In the genomic region with DNA sequence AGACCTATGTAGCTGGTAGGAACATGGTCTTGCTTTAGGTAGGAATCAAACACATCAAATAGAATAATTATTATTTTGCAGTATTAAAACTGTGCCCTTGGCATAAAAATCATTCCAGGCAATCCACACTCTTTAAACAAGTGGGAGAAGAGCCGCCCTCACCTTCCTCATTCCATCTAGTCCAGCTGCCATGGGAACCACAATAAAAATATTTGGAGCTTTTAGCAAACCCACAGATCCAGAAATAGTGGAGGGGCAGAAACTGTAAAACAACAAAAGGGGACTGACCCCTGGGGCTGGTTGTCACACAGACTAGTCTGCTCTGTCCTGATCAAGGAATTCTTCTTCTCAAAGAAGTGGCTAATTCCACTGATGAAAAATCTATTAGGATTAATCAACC, we compare ENCODE assay signal across 14 cellular contexts.
DNase-seq lines count a peak whose midpoint lies in the region; ATAC-seq and TF ChIP-seq lines count a peak whose summit lies in the region.
"Had no signal": no experiment of that assay in that cellular context is flagged by ENCODE, and none has a peak within 500 bp of the region (broad histone marks: within the 10 kb centered on the region; RNA-seq: fewer than 3 reads in every experiment).

No MANE protein-coding gene starts in this region.

- peak overlapping the region in 1 of 2 donors; percentile 54 for H3K4me3 Mint-ChIP-seq in activated T-cell treated with anti-CD3 and anti-CD28 coated beads, Interleukin-2, amount 50 U/mL, for 72 hours
- H3K4me3 Mint-ChIP-seq in endodermal cell = no peak overlapping the region

- ATAC-seq in activated T-cell treated with anti-CD3 and anti-CD28 coated beads, Interleukin-2, amount 50 U/mL, for 72 hours (replicated peaks in 1 of 2) = no peak
- ATAC-seq: PC-3 had no signal

- H3K4me3 ChIP-seq in SK-N-MC (no peak overlapping the region), endodermal cell (ENCODE audit: low read length) (no peak overlapping the region), smooth muscle cell (no peak overlapping the region), BE2C (ENCODE audit: low read depth, low read length) (no peak overlapping the region)
- H3K4me3 ChIP-seq: adrenal gland had no signal

- no peaks in the 10 kb centered on the region for H3K27me3 ChIP-seq in endodermal cell (ENCODE audit: control insufficient read depth, insufficient read depth, low read length, poor library complexity, severe bottlenecking)
- no peaks in the 10 kb centered on the region for H3K27me3 ChIP-seq in smooth muscle cell (ENCODE audit: low read depth)
- H3K27me3 ChIP-seq in BE2C = no peaks in the 10 kb centered on the region
- H3K27me3 ChIP-seq: adrenal gland had no signal

- peaks cover 31 to 73% of the 10 kb centered on the region in 2 donors for H3K36me3 Mint-ChIP-seq in activated T-cell treated with anti-CD3 and anti-CD28 coated beads, Interleukin-2, amount 50 U/mL, for 72 hours (ENCODE audit: insufficient read depth in 2 of 2)
- H3K36me3 Mint-ChIP-seq in endodermal cell (ENCODE audit: low read depth) = no peaks in the 10 kb centered on the region

- no peak for DNase-seq in activated T-cell treated with anti-CD3 and anti-CD28 coated beads, Interleukin-2, amount 50 U/mL, for 72 hours
- DNase-seq in activated T-cell treated with anti-CD3 and anti-CD28 coated beads for 4 hours = no peak
- no peak for DNase-seq in SK-N-MC (ENCODE audit: low read depth, low spot score)
- no peak for DNase-seq in endodermal cell
- DNase-seq in smooth muscle cell (lab: John Stamatoyannopoulos, UW; ENCODE audit: unreplicated experiment) = no peak
- no peak for DNase-seq in medulla oblongata (ENCODE audit: extremely low spot score)
- DNase-seq in BE2C = no peak
- no peak for DNase-seq in NCI-H774 (lab: John Stamatoyannopoulos, UW)
- DNase-seq: adrenal gland; cortex of kidney; DMS79 treated with DMSO at 0.1 percent for 48 hours; NCI-H1092; PC-3; stimulated activated CD4-positive, alpha-beta T cell treated with anti-CD3 and anti-CD28 coated beads, Interleukin-2, amount 100 ng/mL, for 24 hours had no signal

- H3K4me2 ChIP-seq in smooth muscle cell = peak overlapping the region; percentile 83

- H3K4me1 ChIP-seq in endodermal cell (ENCODE audit: control insufficient read depth, insufficient read depth, low read length) (no peaks in the 10 kb centered on the region), smooth muscle cell (ENCODE audit: low read depth) (peaks cover 20% of the 10 kb centered on the region), BE2C (peaks cover 9% of the 10 kb centered on the region)
- H3K4me1 ChIP-seq: adrenal gland had no signal

- peak overlapping the region; percentile 50 for H2AFZ ChIP-seq in smooth muscle cell (ENCODE audit: low read depth)

- no peaks in the 10 kb centered on the region for H3K9me3 Mint-ChIP-seq in activated T-cell treated with anti-CD3 and anti-CD28 coated beads, Interleukin-2, amount 50 U/mL, for 72 hours
- no peaks in the 10 kb centered on the region for H3K9me3 Mint-ChIP-seq in endodermal cell

- no peaks in the 10 kb centered on the region for H3K36me3 ChIP-seq in SK-N-MC (ENCODE audit: insufficient read depth, low read length)
- H3K36me3 ChIP-seq in endodermal cell (ENCODE audit: control insufficient read depth, insufficient read depth, low read length) = no peaks in the 10 kb centered on the region
- no peaks in the 10 kb centered on the region for H3K36me3 ChIP-seq in smooth muscle cell (ENCODE audit: low read depth)
- no peaks in the 10 kb centered on the region for H3K36me3 ChIP-seq in BE2C
- H3K36me3 ChIP-seq: adrenal gland had no signal

- no peak for TF ChIP-seq CTCF in endodermal cell (conservative IDR thresholded peaks at IDR 0.05)
- TF ChIP-seq CTCF in smooth muscle cell (IDR thresholded peaks at IDR 0.05; ENCODE audit: borderline replicate concordance, insufficient read depth, poor library complexity, severe bottlenecking) = no peak
- no peak for TF ChIP-seq CTCF in BE2C (IDR thresholded peaks at IDR 0.05; ENCODE audit: low read depth, low read length)

- H3K9ac ChIP-seq in SK-N-MC (ENCODE audit: insufficient read length) (peak overlapping the region; percentile 5), endodermal cell (ENCODE audit: extremely low read depth, low read length, poor library complexity, severe bottlenecking) (no peak overlapping the region), smooth muscle cell (ENCODE audit: low read depth) (peak overlapping the region; percentile 36)

- no peaks in the 10 kb centered on the region for H3K9me3 ChIP-seq in SK-N-MC (ENCODE audit: low read depth, low read length)
- no peaks in the 10 kb centered on the region for H3K9me3 ChIP-seq in endodermal cell (ENCODE audit: control insufficient read depth, low read length)
- no peaks in the 10 kb centered on the region for H3K9me3 ChIP-seq in smooth muscle cell (replicated peaks; ENCODE audit: low read depth)
- H3K9me3 ChIP-seq in BE2C = no peaks in the 10 kb centered on the region
- H3K9me3 ChIP-seq: adrenal gland had no signal

- no peaks in the 10 kb centered on the region for H3F3A ChIP-seq in smooth muscle cell (ENCODE audit: low read depth)

- H3K27me3 Mint-ChIP-seq in activated T-cell treated with anti-CD3 and anti-CD28 coated beads, Interleukin-2, amount 50 U/mL, for 72 hours (ENCODE audit: low read depth) = no peaks in the 10 kb centered on the region
- H3K27me3 Mint-ChIP-seq in endodermal cell (ENCODE audit: insufficient read depth) = no peaks in the 10 kb centered on the region

- no peaks in the 10 kb centered on the region for H3K79me2 ChIP-seq in smooth muscle cell (ENCODE audit: low read depth)

- no peaks in the 10 kb centered on the region for H4K20me1 ChIP-seq in smooth muscle cell (ENCODE audit: low read depth)

- peaks cover 94% of the 10 kb centered on the region for H3K4me1 Mint-ChIP-seq in activated T-cell treated with anti-CD3 and anti-CD28 coated beads, Interleukin-2, amount 50 U/mL, for 72 hours (ENCODE audit: low read depth)
- H3K4me1 Mint-ChIP-seq in endodermal cell = peaks cover 29% of the 10 kb centered on the region

- 0 out of 2 replicates have a peak overlapping the region, but pooled peaks have one; percentile 22 for H3K27ac ChIP-seq in SK-N-MC
- H3K27ac ChIP-seq in endodermal cell (ENCODE audit: low read depth, low read length) = peak overlapping the region; percentile 19
- no peak overlapping the region for H3K27ac ChIP-seq in smooth muscle cell (ENCODE audit: low read depth)
- H3K27ac ChIP-seq: adrenal gland had no signal

- H3K27ac Mint-ChIP-seq in activated T-cell treated with anti-CD3 and anti-CD28 coated beads, Interleukin-2, amount 50 U/mL, for 72 hours = peak overlapping the region; percentile 58
- no peak overlapping the region for H3K27ac Mint-ChIP-seq in endodermal cell

- 67% methylated on average over 1 of the region's 1 CpG; no CpG with 5 or more reads in 1 of the 2 experiments for whole genome bisulfite sequencing in endodermal cell (ENCODE audit: insufficient coverage in 1 of 2, insufficient read length in 1 of 2), 2 experiments
- 42% methylated on average over 1 of the region's 1 CpG for WGBS in smooth muscle cell (ENCODE audit: low lambda C conversion rate)
